In the genomic region with DNA sequence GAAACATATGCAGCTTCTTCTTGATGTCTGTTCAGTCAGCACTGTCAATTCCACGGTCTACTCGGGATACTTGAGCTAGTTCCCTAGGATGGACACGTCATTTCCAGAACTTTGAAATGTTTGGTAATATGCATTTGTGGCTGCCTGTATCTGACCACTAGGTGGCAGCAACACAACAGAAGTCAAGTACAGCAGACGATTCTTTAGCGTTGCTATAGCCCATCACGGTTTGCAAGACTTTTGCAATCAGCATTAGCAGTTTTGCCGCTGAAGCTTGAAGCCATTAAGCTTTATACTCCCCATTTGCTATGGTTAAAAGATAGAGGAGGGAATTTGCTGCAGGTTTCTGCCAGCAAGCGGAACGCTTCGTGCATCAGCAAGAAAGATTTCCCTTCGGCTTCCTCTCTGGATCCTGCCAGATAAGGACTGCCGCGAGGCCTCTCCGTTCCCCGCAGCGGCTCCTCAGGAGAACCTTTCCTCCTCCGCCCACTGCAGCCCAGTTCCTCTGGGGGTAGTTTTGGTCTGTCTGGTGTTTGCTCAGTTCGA, we compare ENCODE assay signal across 8 cellular contexts.
DNase-seq lines count a peak whose midpoint lies in the region; ATAC-seq lines count a peak whose summit lies in the region.

No MANE protein-coding gene starts in this region.

- peak; percentile 83 for DNase-seq in ELF-1 (ENCODE audit: low read depth, low spot score)
- DNase-seq in NCI-H2081 treated with DMSO at 0.1 percent for 48 hours (lab: John Stamatoyannopoulos, UW) = peak; percentile 5
- DNase-seq in UCSD-AML1 (lab: John Stamatoyannopoulos, UW; ENCODE audit: unreplicated experiment) = peak; percentile 53
- peak; percentile 78 for DNase-seq in brain pericyte (ENCODE audit: low read depth, low spot score)
- peak; percentile 71 for DNase-seq in iPS-NIHi7 (ENCODE audit: extremely low spot score)
- DNase-seq in smooth muscle cell of the brain vasculature (ENCODE audit: low read depth, low spot score) = peak; percentile 88

- ATAC-seq in HG02588 (IDR thresholded peaks at IDR 0.05; ENCODE audit: unreplicated experiment) = peak; percentile 72
- no peak for ATAC-seq in HG02970 (IDR thresholded peaks at IDR 0.05; ENCODE audit: low FRiP score, unreplicated experiment)

Comparison
In these comparisons a context has a peak if more than half of its experiments do, and no peak if none do; other contexts are left out.
1. DNase-seq: peak in every context shown above with its lines; median percentile 88 in smooth muscle cell of the brain vasculature; 83 in ELF-1; 78 in brain pericyte; 71 in iPS-NIHi7; 53 in UCSD-AML1; 5 in NCI-H2081 treated with DMSO at 0.1 percent for 48 hours.